In genomic region chr1:186304982-186305949, GRCh38 we compare ENCODE assay signal across 8 cellular contexts. TPM values are rescaled to one million over a fixed set of nuclear protein-coding genes. Genes with fewer than 3 reads are reported as not detected.
DNase-seq lines count a peak whose midpoint lies in the region; ATAC-seq, FAIRE-seq and TF ChIP-seq lines count a peak whose summit lies in the region.

No MANE protein-coding gene starts in this region.

- no peak overlapping the region for H3K4me3 ChIP-seq in SK-N-MC
- H3K4me3 ChIP-seq in fibroblast of pulmonary artery (replicated peaks; ENCODE audit: low read depth, low read length): no peak overlapping the region
- no peak overlapping the region for H3K4me3 ChIP-seq in small intestine (ENCODE audit: low read depth in 1 of 2, low read length in 2 of 2)

- peak; percentile 64 for TF ChIP-seq CTCF in fibroblast of pulmonary artery (IDR thresholded peaks at IDR 0.05; ENCODE audit: low read length, missing control alignments)

- H3K4me1 ChIP-seq in small intestine (ENCODE audit: control insufficient read depth in 2 of 2, insufficient read depth in 1 of 2, low read depth in 1 of 2, low read length in 1 of 2): no peaks in the 10 kb centered on the region

- H3K36me3 ChIP-seq in SK-N-MC (ENCODE audit: insufficient read depth, low read length) (peaks cover 8% of the 10 kb centered on the region), small intestine (ENCODE audit: control insufficient read depth in 2 of 2, insufficient read depth in 2 of 2, low read length in 2 of 2) (no peaks in the 10 kb centered on the region)

- FAIRE-seq in small intestine (lab: Jason Lieb, UNC): no peak

- H3K27me3 ChIP-seq in small intestine (ENCODE audit: control insufficient read depth in 2 of 2, insufficient read depth in 2 of 2, low read length in 2 of 2): no peaks in the 10 kb centered on the region

- peak overlapping the region; percentile 63 for H3K27ac ChIP-seq in SK-N-MC
- H3K27ac ChIP-seq in small intestine (ENCODE audit: low read depth in 1 of 2, low read length in 1 of 2): no peak overlapping the region

- ATAC-seq in GM19455 (IDR thresholded peaks at IDR 0.05; ENCODE audit: unreplicated experiment) (peak; percentile 76), HG03558 (IDR thresholded peaks at IDR 0.05; ENCODE audit: extremely low read depth, unreplicated experiment) (peak; percentile 47)

- H3K9ac ChIP-seq in SK-N-MC (ENCODE audit: insufficient read length): no peak overlapping the region

- 63 to 71% (median 70%) methylated on average over 6 of the region's 6 CpGs for WGBS in small intestine, 3 donors

- H3K9me3 ChIP-seq in SK-N-MC (ENCODE audit: low read depth, low read length): no peaks in the 10 kb centered on the region
- H3K9me3 ChIP-seq in small intestine (ENCODE audit: control insufficient read depth, low read depth): no peaks in the 10 kb centered on the region

- DNase-seq in NCI-H146 (lab: John Stamatoyannopoulos, UW): peak; percentile 3
- no peak for DNase-seq in NCI-H146 treated with DMSO at 0.1 percent for 48 hours (lab: John Stamatoyannopoulos, UW; ENCODE audit: unreplicated experiment)
- no peak for DNase-seq in SK-N-MC (ENCODE audit: low read depth, low spot score)
- DNase-seq in fibroblast of pulmonary artery (ENCODE audit: low read depth): peak; percentile 46
- peak; percentile 13 for DNase-seq in small intestine
- no peak for DNase-seq in GM19240 (ENCODE audit: insufficient read length, low spot score)

RNA-seq across cellular contexts. Expression of gene PRG4, which starts 9.2 kb away (rescaled TPM):
- polyA plus RNA-seq in small intestine: under 1 TPM in 1 of 3 donors, not detected in 2; 0.21 TPM

Comparison
In these comparisons a context has a peak if more than half of its experiments do, and no peak if none do; other contexts are left out.
1. DNase-seq: peak in NCI-H146 (single experiment), fibroblast of pulmonary artery (single experiment) and small intestine (single experiment); none in NCI-H146 treated with DMSO at 0.1 percent for 48 hours (single experiment), SK-N-MC (single experiment) and GM19240 (single experiment).